ENCODE assay signal across 1 cellular context in genomic region chr17:55641559-55642160, GRCh38.
TF ChIP-seq lines count a peak whose summit lies in the region.

No MANE protein-coding gene starts in this region.

TF ChIP-seq in GM23338, 12 proteins besides CTCF, POLR2A, EP300 and RAD21 (continued from another document):
- peak; percentile 9; the same call in 1 of the 2 replicates for TF ChIP-seq ZNF462 (CRISPR knock-in tag; IDR thresholded peaks at IDR 0.05)
